In the genomic region with DNA sequence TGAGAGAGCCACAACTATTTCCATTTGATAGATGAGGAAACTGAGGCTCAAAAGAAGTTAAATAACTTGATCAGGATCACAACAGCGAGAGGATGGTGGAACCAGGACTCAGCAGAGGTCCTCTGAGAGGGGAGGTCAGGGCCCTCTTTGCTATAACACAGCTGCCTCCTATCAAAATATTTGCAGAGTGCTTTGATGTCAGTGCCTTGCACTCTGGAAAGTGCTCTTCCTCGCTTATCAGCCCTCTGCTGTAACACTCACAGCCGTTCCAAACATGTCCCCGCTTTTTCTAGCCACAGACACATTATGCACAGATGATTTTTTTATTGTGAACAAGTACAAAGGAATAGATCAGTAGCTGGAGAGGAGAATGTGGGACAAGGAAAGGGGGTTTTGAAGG, we compare ENCODE assay signal across 1 cellular context.
A peak's percentile ranks its signal among the peaks of the same experiment; 100 is the strongest.
TF ChIP-seq lines count a peak whose summit lies in the region.

No MANE protein-coding gene starts in this region.

TF ChIP-seq in HepG2, 621 proteins besides CTCF, POLR2A, EP300 and RAD21 (continued from another document and continues in another):
- TF ChIP-seq RCOR2 (CRISPR knock-in tag; IDR thresholded peaks at IDR 0.05): 0 out of 2 replicates have a peak, but pooled peaks have one; percentile 19
- TF ChIP-seq YY1 (IDR thresholded peaks at IDR 0.05; ENCODE audit: insufficient read depth, insufficient replicate concordance, low read depth, low read length): no peak
- peak; percentile 62; the same call in 1 of the 2 replicates for TF ChIP-seq SIX4 (CRISPR knock-in tag; IDR thresholded peaks at IDR 0.05)
- no peak; the same call in 1 of the 2 replicates for TF ChIP-seq CREM (IDR thresholded peaks at IDR 0.05)
- TF ChIP-seq CREM (CRISPR knock-in tag; IDR thresholded peaks at IDR 0.05): no peak
- no peak for TF ChIP-seq AFF4 (CRISPR knock-in tag; IDR thresholded peaks at IDR 0.05)
- no peak for TF ChIP-seq RFXANK (CRISPR knock-in tag; IDR thresholded peaks at IDR 0.05)
- TF ChIP-seq, protein P1, sequence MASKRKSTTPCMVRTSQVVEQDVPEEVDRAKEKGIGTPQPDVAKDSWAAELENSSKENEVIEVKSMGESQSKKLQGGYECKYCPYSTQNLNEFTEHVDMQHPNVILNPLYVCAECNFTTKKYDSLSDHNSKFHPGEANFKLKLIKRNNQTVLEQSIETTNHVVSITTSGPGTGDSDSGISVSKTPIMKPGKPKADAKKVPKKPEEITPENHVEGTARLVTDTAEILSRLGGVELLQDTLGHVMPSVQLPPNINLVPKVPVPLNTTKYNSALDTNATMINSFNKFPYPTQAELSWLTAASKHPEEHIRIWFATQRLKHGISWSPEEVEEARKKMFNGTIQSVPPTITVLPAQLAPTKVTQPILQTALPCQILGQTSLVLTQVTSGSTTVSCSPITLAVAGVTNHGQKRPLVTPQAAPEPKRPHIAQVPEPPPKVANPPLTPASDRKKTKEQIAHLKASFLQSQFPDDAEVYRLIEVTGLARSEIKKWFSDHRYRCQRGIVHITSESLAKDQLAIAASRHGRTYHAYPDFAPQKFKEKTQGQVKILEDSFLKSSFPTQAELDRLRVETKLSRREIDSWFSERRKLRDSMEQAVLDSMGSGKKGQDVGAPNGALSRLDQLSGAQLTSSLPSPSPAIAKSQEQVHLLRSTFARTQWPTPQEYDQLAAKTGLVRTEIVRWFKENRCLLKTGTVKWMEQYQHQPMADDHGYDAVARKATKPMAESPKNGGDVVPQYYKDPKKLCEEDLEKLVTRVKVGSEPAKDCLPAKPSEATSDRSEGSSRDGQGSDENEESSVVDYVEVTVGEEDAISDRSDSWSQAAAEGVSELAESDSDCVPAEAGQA (IDR thresholded peaks at IDR 0.05; ENCODE audit: low read depth): no peak
- TF ChIP-seq, protein P1 (CRISPR knock-in tag; IDR thresholded peaks at IDR 0.05; ENCODE audit: borderline replicate concordance): no peak
- TF ChIP-seq RFX3 (CRISPR knock-in tag; IDR thresholded peaks at IDR 0.05): no peak
- TF ChIP-seq TFDP2 (CRISPR knock-in tag; IDR thresholded peaks at IDR 0.05): no peak
- TF ChIP-seq, protein P2, sequence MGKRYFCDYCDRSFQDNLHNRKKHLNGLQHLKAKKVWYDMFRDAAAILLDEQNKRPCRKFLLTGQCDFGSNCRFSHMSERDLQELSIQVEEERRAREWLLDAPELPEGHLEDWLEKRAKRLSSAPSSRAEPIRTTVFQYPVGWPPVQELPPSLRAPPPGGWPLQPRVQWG (CRISPR knock-in tag; IDR thresholded peaks at IDR 0.05; ENCODE audit: borderline replicate concordance, low read depth): no peak
- TF ChIP-seq ZNF33B (CRISPR knock-in tag; IDR thresholded peaks at IDR 0.05): no peak
- no peak for TF ChIP-seq ZNF550 (CRISPR knock-in tag; IDR thresholded peaks at IDR 0.05; ENCODE audit: borderline replicate concordance)
- peak; percentile 14; the same call in 1 of the 2 replicates for TF ChIP-seq ETV5 (CRISPR knock-in tag; IDR thresholded peaks at IDR 0.05; ENCODE audit: borderline replicate concordance)
- TF ChIP-seq TEAD3 (CRISPR knock-in tag; optimal IDR thresholded peaks at IDR 0.05; ENCODE audit: borderline replicate concordance): peak; percentile 6
- peak; percentile 37; the same call in 1 of the 2 replicates for TF ChIP-seq HDAC1 (CRISPR knock-in tag; IDR thresholded peaks at IDR 0.05)
- TF ChIP-seq SOX13 (IDR thresholded peaks at IDR 0.05): no peak
- peak in 1 of 2 experiments; percentile 37; a peak in 1 of 4 replicates for TF ChIP-seq SOX13 (CRISPR knock-in tag; conservative IDR thresholded peaks at IDR 0.05 in 1 of 2, IDR thresholded peaks at IDR 0.05 in 1 of 2)
- TF ChIP-seq PATZ1 (CRISPR knock-in tag; IDR thresholded peaks at IDR 0.05): 0 out of 2 replicates have a peak, but pooled peaks have one; percentile 21
- TF ChIP-seq ZBTB7A (CRISPR knock-in tag; IDR thresholded peaks at IDR 0.05): no peak
- TF ChIP-seq TEAD2 (CRISPR knock-in tag; IDR thresholded peaks at IDR 0.05): no peak
- TF ChIP-seq ZNF335 (CRISPR knock-in tag; IDR thresholded peaks at IDR 0.05): 0 out of 2 replicates have a peak, but pooled peaks have one; percentile 7
- no peak for TF ChIP-seq KDM6A (CRISPR knock-in tag; IDR thresholded peaks at IDR 0.05; ENCODE audit: low read depth)
- TF ChIP-seq ZNF468 (CRISPR knock-in tag; IDR thresholded peaks at IDR 0.05): no peak
- no peak for TF ChIP-seq TOPORS (CRISPR knock-in tag; IDR thresholded peaks at IDR 0.05)
- TF ChIP-seq EEA1 (CRISPR knock-in tag; IDR thresholded peaks at IDR 0.05; ENCODE audit: borderline replicate concordance): no peak
- TF ChIP-seq ZSCAN5A (CRISPR knock-in tag; IDR thresholded peaks at IDR 0.05; ENCODE audit: borderline replicate concordance): no peak
- TF ChIP-seq PAWR (CRISPR knock-in tag; IDR thresholded peaks at IDR 0.05; ENCODE audit: borderline replicate concordance): no peak
- TF ChIP-seq ARNTL (CRISPR knock-in tag; IDR thresholded peaks at IDR 0.05): no peak
- TF ChIP-seq MED1 (CRISPR knock-in tag; IDR thresholded peaks at IDR 0.05): peak; percentile 51
- peak; percentile 39; the same call in 1 of the 2 replicates for TF ChIP-seq AHDC1 (CRISPR knock-in tag; IDR thresholded peaks at IDR 0.05; ENCODE audit: borderline replicate concordance)
- no peak for TF ChIP-seq NFE2L1 (CRISPR knock-in tag; IDR thresholded peaks at IDR 0.05; ENCODE audit: borderline replicate concordance)
- peak; percentile 51 for TF ChIP-seq RARA (CRISPR knock-in tag; IDR thresholded peaks at IDR 0.05)
- no peak for TF ChIP-seq ZNF160 (CRISPR knock-in tag; IDR thresholded peaks at IDR 0.05)
- TF ChIP-seq ZFP1 (CRISPR knock-in tag; IDR thresholded peaks at IDR 0.05): no peak
- TF ChIP-seq ZFP41 (CRISPR knock-in tag; IDR thresholded peaks at IDR 0.05; ENCODE audit: borderline replicate concordance): no peak
- no peak for TF ChIP-seq ZNF329 (CRISPR knock-in tag; IDR thresholded peaks at IDR 0.05; ENCODE audit: low read depth)
- TF ChIP-seq SIN3A (IDR thresholded peaks at IDR 0.05; ENCODE audit: borderline replicate concordance, low read depth, low read length): no peak
- 0 out of 2 replicates have a peak, but pooled peaks have one; percentile 20 for TF ChIP-seq ZSCAN25 (CRISPR knock-in tag; IDR thresholded peaks at IDR 0.05)
